In genomic region chr16:27549607-27549856, GRCh38 we compare ENCODE assay signal across 8 cellular contexts. TPM values are rescaled to one million over a fixed set of nuclear protein-coding genes. Genes with fewer than 3 reads are reported as not detected.
DNase-seq lines count a peak whose midpoint lies in the region; ATAC-seq and TF ChIP-seq lines count a peak whose summit lies in the region.

No MANE protein-coding gene starts in this region.

- H2AFZ ChIP-seq in osteoblast (ENCODE audit: low read length), result peak overlapping the region; percentile 93

- H3K79me2 ChIP-seq in osteoblast (ENCODE audit: insufficient read depth, low read length), result peaks cover 75% of the 10 kb centered on the region

- peaks cover 9 to 49% (median 44%) of the 10 kb centered on the region in 11 experiments; a peak in 19 of 22 replicates for H4K20me1 ChIP-seq in BLaER1 treated with 17β-estradiol and CSF1 and Interleukin-3, amounts not matched to agents 10 nM and 100 nM
- H4K20me1 ChIP-seq in osteoblast (ENCODE audit: insufficient read depth, low read length), result peaks cover 42% of the 10 kb centered on the region

- DNase-seq in NB4 (ENCODE audit: low read depth), result no peak
- no peak for DNase-seq in osteoblast (ENCODE audit: insufficient read length, low spot score, missing footprints)
- no peak for DNase-seq in NCI-H1092 treated with DMSO at 0.1 percent for 48 hours (lab: John Stamatoyannopoulos, UW)
- no peak for DNase-seq in AG08396 (ENCODE audit: low spot score)
- no peak for DNase-seq in stimulated activated naive CD4-positive, alpha-beta T cell (lab: John Stamatoyannopoulos, UW)

- H3K36me3 ChIP-seq in BLaER1 treated with 17β-estradiol and CSF1 and Interleukin-3, amounts not matched to agents 10 nM and 100 nM, result peaks cover 15 to 39% (median 22%) of the 10 kb centered on the region in 11 experiments
- H3K36me3 ChIP-seq in esophagus (ENCODE audit: control insufficient read depth in 2 of 2, insufficient read depth in 2 of 2, low read length in 1 of 2) (peaks cover 0 to 4% of the 10 kb centered on the region in 2 donors), osteoblast (ENCODE audit: insufficient read depth, low read length) (peaks cover 11% of the 10 kb centered on the region)

- peak overlapping the region; percentile 72 to 87 (median 82) for H3K9ac ChIP-seq in BLaER1 treated with 17β-estradiol and CSF1 and Interleukin-3, amounts not matched to agents 10 nM and 100 nM

- no peak for TF ChIP-seq POLR2A in NB4 (IDR thresholded peaks at IDR 0.05; ENCODE audit: extremely low read depth, insufficient read length)

- peak overlapping the region in 10 of 11 experiments; percentile 18 to 88 (median 64); a peak in 16 of 22 replicates for H3K27ac ChIP-seq in BLaER1 treated with 17β-estradiol and CSF1 and Interleukin-3, amounts not matched to agents 10 nM and 100 nM
- H3K27ac ChIP-seq in esophagus (ENCODE audit: low read depth in 2 of 2, low read length in 1 of 2), result peak overlapping the region; percentile 78 to 90
- peak overlapping the region; percentile 99 for H3K27ac ChIP-seq in osteoblast (ENCODE audit: low read depth, low read length)

- H3K4me2 ChIP-seq in BLaER1 treated with 17β-estradiol and CSF1 and Interleukin-3, amounts not matched to agents 10 nM and 100 nM, result peak overlapping the region in 7 of 11 experiments; percentile 55 to 94 (median 91); a peak in 5 of 22 replicates
- peak overlapping the region; percentile 80 for H3K4me2 ChIP-seq in osteoblast (ENCODE audit: insufficient read depth, low read length)

- TF ChIP-seq CTCF in NB4 (IDR thresholded peaks at IDR 0.05; ENCODE audit: low read depth, low read length) (no peak), osteoblast (IDR thresholded peaks at IDR 0.05; ENCODE audit: extremely low read depth, low read depth, low read length) (no peak)

- peak overlapping the region; percentile 74 to 92 (median 84) for H3K4me3 ChIP-seq in BLaER1 treated with 17β-estradiol and CSF1 and Interleukin-3, amounts not matched to agents 10 nM and 100 nM
- H3K4me3 ChIP-seq in NB4 (ENCODE audit: low read depth, low read length) (peak overlapping the region; percentile 89), esophagus (ENCODE audit: low read depth in 1 of 2, low read length in 2 of 2) (peak overlapping the region; percentile 84 to 98), osteoblast (ENCODE audit: insufficient read depth, low read length) (peak overlapping the region; percentile 92)

- H3K4me1 ChIP-seq in BLaER1 treated with 17β-estradiol and CSF1 and Interleukin-3, amounts not matched to agents 10 nM and 100 nM, result peaks cover 28 to 36% (median 34%) of the 10 kb centered on the region in 10 experiments
- H3K4me1 ChIP-seq in esophagus (ENCODE audit: control insufficient read depth in 2 of 2, insufficient read depth in 2 of 2, low read length in 1 of 2) (peaks cover 0 to 6% of the 10 kb centered on the region in 2 donors), osteoblast (ENCODE audit: insufficient read depth, low read length) (peaks cover 40% of the 10 kb centered on the region)

- no peaks in the 10 kb centered on the region for H3K9me3 ChIP-seq in BLaER1 treated with 17β-estradiol and CSF1 and Interleukin-3, amounts not matched to agents 10 nM and 100 nM (replicated peaks in 1 of 11)
- H3K9me3 ChIP-seq in esophagus (ENCODE audit: control insufficient read depth in 2 of 2, insufficient read depth in 1 of 2, low read depth in 1 of 2, low read length in 1 of 2) (no peaks in the 10 kb centered on the region), osteoblast (ENCODE audit: low read depth, low read length) (no peaks in the 10 kb centered on the region)

- 1% methylated on average over 21 to 24 of the region's 24 CpGs for WGBS in esophagus, 2 donors

- no peaks in the 10 kb centered on the region for H3K27me3 ChIP-seq in BLaER1 treated with 17β-estradiol and CSF1 and Interleukin-3, amounts not matched to agents 10 nM and 100 nM
- H3K27me3 ChIP-seq in esophagus (ENCODE audit: control insufficient read depth in 1 of 2, insufficient read depth in 2 of 2, low read length in 2 of 2) (no peaks in the 10 kb centered on the region), osteoblast (ENCODE audit: insufficient read depth, low read length) (no peaks in the 10 kb centered on the region)

- peak; percentile 37 for ATAC-seq in GM21723 (IDR thresholded peaks at IDR 0.05; ENCODE audit: unreplicated experiment)

RNA-seq across cellular contexts. Expression of gene GTF3C1, which starts 0.2 kb away (rescaled TPM):
- 100 to 1,000 TPM in 1 of 2 donors, 10 to 100 TPM in 1; 85.4 to 109 TPM for polyA plus RNA-seq in esophagus
- total RNA-seq in osteoblast, result 55.1 and 59.0 TPM in 2 replicates

RNA-seq across cellular contexts. Expression of gene KATNIP, which starts 0.4 kb away (rescaled TPM):
- 10 to 100 TPM; 13.8 to 20.2 TPM for polyA plus RNA-seq in esophagus
- 30.8 and 32.7 TPM in 2 replicates for total RNA-seq in osteoblast
